In the genomic region with DNA sequence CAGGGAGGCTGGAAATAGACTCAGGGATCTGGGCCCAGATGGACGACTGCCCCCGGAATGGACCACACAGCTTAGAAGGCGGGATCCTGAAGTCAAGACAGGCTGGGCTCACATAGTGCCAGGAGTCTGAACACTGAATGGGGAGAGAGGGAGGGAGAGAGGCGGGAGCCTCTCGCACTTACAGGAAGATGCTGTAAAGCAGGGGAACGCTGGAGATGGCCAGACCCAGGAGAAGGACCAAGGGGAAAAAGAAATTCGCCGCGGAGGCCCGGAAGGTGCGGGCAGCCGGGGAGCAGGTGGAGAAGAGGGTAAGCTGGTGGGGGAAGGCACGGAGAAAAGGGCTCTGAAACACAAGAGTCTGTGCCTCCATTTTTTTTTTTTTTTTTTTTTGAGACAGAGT, we compare ENCODE assay signal across 9 cellular contexts. TPM values are rescaled to one million over a fixed set of nuclear protein-coding genes. Genes with fewer than 3 reads are reported as not detected.
DNase-seq lines count a peak whose midpoint lies in the region; ATAC-seq and TF ChIP-seq lines count a peak whose summit lies in the region.
"Had no signal": no experiment of that assay in that cellular context is flagged by ENCODE, and none has a peak within 500 bp of the region (broad histone marks: within the 10 kb centered on the region; RNA-seq: fewer than 3 reads in every experiment).

No MANE protein-coding gene starts in this region.

- H3K4me1 ChIP-seq in DND-41 (ENCODE audit: insufficient read depth, low read length) (peaks cover 63% of the 10 kb centered on the region), colonic mucosa (peaks cover 29% of the 10 kb centered on the region), neuron (ENCODE audit: insufficient read depth, low read length) (peaks cover 18% of the 10 kb centered on the region), left lung (peaks cover 31 to 71% of the 10 kb centered on the region in 2 donors)

- H4K20me1 ChIP-seq in DND-41 (ENCODE audit: insufficient read depth, low read length), result peaks cover 32% of the 10 kb centered on the region

- H3K27me3 ChIP-seq in DND-41 (ENCODE audit: insufficient read depth, low read length, poor library complexity) (no peaks in the 10 kb centered on the region), MG63 (no peaks in the 10 kb centered on the region), colonic mucosa (no peaks in the 10 kb centered on the region), neuron (ENCODE audit: insufficient read depth, low read length) (no peaks in the 10 kb centered on the region), left lung (peaks cover 0 to 9% of the 10 kb centered on the region in 2 donors)

- no peak overlapping the region for H2AFZ ChIP-seq in DND-41 (ENCODE audit: low read depth, low read length)
- H2AFZ ChIP-seq in neuron (ENCODE audit: low read depth, low read length), result no peak overlapping the region

- peak overlapping the region; percentile 100 for H3K4me2 ChIP-seq in DND-41 (ENCODE audit: insufficient read depth, low read length)

- TF ChIP-seq CTCF in DND-41 (IDR thresholded peaks at IDR 0.05; ENCODE audit: borderline replicate concordance, extremely low read depth, low read length, poor library complexity, severe bottlenecking) (no peak), colonic mucosa (IDR thresholded peaks at IDR 0.05) (no peak), left lung (IDR thresholded peaks at IDR 0.05) (no peak)

- peaks cover 45% of the 10 kb centered on the region for H3K79me2 ChIP-seq in DND-41 (ENCODE audit: insufficient read depth, low read length)

- H3K9ac ChIP-seq in DND-41 (ENCODE audit: low read depth, low read length) (peak overlapping the region; percentile 86), colonic mucosa (ENCODE audit: low read depth in 2 of 2, low read length in 2 of 2) (peak overlapping the region in 1 of 2 donors; percentile 81)

- H3K27ac ChIP-seq in DND-41 (ENCODE audit: low read length) (peak overlapping the region; percentile 88), colonic mucosa (peak overlapping the region; percentile 91), left lung (no peak overlapping the region)

- H3K4me3 ChIP-seq in DND-41 (ENCODE audit: low read depth in 1 of 2, low read length in 2 of 2) (peak overlapping the region; percentile 77; a peak in 3 of 4 replicates), MG63 (peak overlapping the region; percentile 83), colonic mucosa (peak overlapping the region; percentile 43), neuron (ENCODE audit: low read length) (peak overlapping the region; percentile 69), left lung (peak overlapping the region in 1 of 2 donors; percentile 61)

- H3K36me3 ChIP-seq in DND-41 (ENCODE audit: insufficient read depth, low read length) (peaks cover 25% of the 10 kb centered on the region), MG63 (peaks cover 31% of the 10 kb centered on the region), colonic mucosa (peaks cover 12% of the 10 kb centered on the region), neuron (ENCODE audit: insufficient read depth, low read length) (peaks cover 19% of the 10 kb centered on the region), left lung (peaks cover 0 to 23% of the 10 kb centered on the region in 2 donors)

- in situ Hi-C loops in G401 (cut with HindIII; ENCODE audit: low sequenced_read_pairs), result no loop called here

- no peaks in the 10 kb centered on the region for H3K9me3 ChIP-seq in DND-41 (ENCODE audit: insufficient read depth, low read length, severe bottlenecking)
- H3K9me3 ChIP-seq in MG63, result peaks cover 5% of the 10 kb centered on the region; the same call in 1 of the 2 replicates
- no peaks in the 10 kb centered on the region for H3K9me3 ChIP-seq in colonic mucosa
- peaks cover 13% of the 10 kb centered on the region for H3K9me3 ChIP-seq in neuron (ENCODE audit: low read length)
- H3K9me3 ChIP-seq in left lung, result no peaks in the 10 kb centered on the region

- ATAC-seq in DND-41 (ENCODE audit: insufficient read depth, low read depth), result no peak
- no peak for ATAC-seq in HG02870 (IDR thresholded peaks at IDR 0.05; ENCODE audit: unreplicated experiment)
- no peak for ATAC-seq in left lung
- ATAC-seq: activated CD4-positive, CD25-positive, alpha-beta regulatory T cell treated with anti-CD3 and anti-CD28 coated beads, Interleukin-2, amount 50 U/mL, for 24 hours had no signal

- DNase-seq in DND-41 (no peak), MG63 (no peak), colonic mucosa (peak; percentile 41), G401 (ENCODE audit: low spot score) (no peak), CD1c-positive myeloid dendritic cell (ENCODE audit: extremely low spot score) (no peak), left lung (no peak)

- intact Hi-C loops in colonic mucosa (cut with DNase I) (no loop called here), left lung (cut with DNase I) (no loop called here)

RNA-seq across cellular contexts. Expression of a gene that starts 1.4 kb away (rescaled TPM):
- 11.1 and 18.2 TPM in 2 replicates for total RNA-seq in MG63 (2014; rRNA removed; shearing (Covaris generic); ENCODE audit: low replicate concordance)
- total RNA-seq in colonic mucosa, result 1 to 10 TPM; 6.2 to 8.1 TPM
- total RNA-seq in G401 (2014; rRNA removed; shearing (Covaris generic)), result 5.5 and 7.3 TPM in 2 replicates
- 1 to 10 TPM; 5.4 to 6.5 TPM for total RNA-seq in left lung

RNA-seq across cellular contexts. Expression of a gene that starts 12.0 kb away (rescaled TPM):
- not detected in 2 replicates for total RNA-seq in MG63 (2014; rRNA removed; shearing (Covaris generic); ENCODE audit: low replicate concordance)
- 100 to 1,000 TPM in 1 of 2 donors, 10 to 100 TPM in 1; 80.9 to 165 TPM for total RNA-seq in colonic mucosa
- total RNA-seq in G401 (2014; rRNA removed; shearing (Covaris generic)), result 9.6 TPM in 1 of 2 replicates, not detected in the other
- total RNA-seq in left lung, result 10 to 100 TPM; 45.3 to 74.0 TPM

RNA-seq across cellular contexts. Expression of a gene that starts 23.4 kb away (rescaled TPM):
- 9.0 and 38.0 TPM in 2 replicates for total RNA-seq in MG63 (2014; rRNA removed; shearing (Covaris generic); ENCODE audit: low replicate concordance)
- total RNA-seq in colonic mucosa, result 10 to 100 TPM; 38.4 to 57.3 TPM
- total RNA-seq in G401 (2014; rRNA removed; shearing (Covaris generic)), result 11.6 and 15.2 TPM in 2 replicates
- total RNA-seq in left lung, result 10 to 100 TPM; 35.2 to 46.0 TPM

RNA-seq across cellular contexts. Expression of a gene that starts 28.4 kb away (rescaled TPM):
- 15.7 and 43.2 TPM in 2 replicates for total RNA-seq in MG63 (2014; rRNA removed; shearing (Covaris generic); ENCODE audit: low replicate concordance)
- total RNA-seq in colonic mucosa (100 to 1,000 TPM; 122 to 142 TPM), left lung (100 to 1,000 TPM in 1 of 2 donors, 10 to 100 TPM in 1; 98.5 to 102 TPM)
- total RNA-seq in G401 (2014; rRNA removed; shearing (Covaris generic)), result 36.3 and 46.0 TPM in 2 replicates

RNA-seq across cellular contexts. Expression of a gene that starts 30.2 kb away (rescaled TPM):
- 68.7 and 103 TPM in 2 replicates for total RNA-seq in MG63 (2014; rRNA removed; shearing (Covaris generic); ENCODE audit: low replicate concordance)
- total RNA-seq in colonic mucosa, result 10 to 100 TPM; 47.9 to 52.7 TPM
- 146 and 178 TPM in 2 replicates for total RNA-seq in G401 (2014; rRNA removed; shearing (Covaris generic))
- total RNA-seq in left lung, result 10 to 100 TPM; 32.2 to 34.4 TPM

Comparison
In these comparisons a context has a peak if more than half of its experiments do, and no peak if none do; other contexts are left out.
1. H3K27ac ChIP-seq: peak in DND-41 (single experiment) and colonic mucosa (single experiment); none in left lung (0 of 2).